Comparison of ENCODE assay signal across 23 cellular contexts in genomic region chr5:1400211-1400855, GRCh38. TPM values are rescaled to one million over a fixed set of nuclear protein-coding genes. Genes with fewer than 3 reads are reported as not detected.
A peak's percentile ranks its signal among the peaks of the same experiment; 100 is the strongest.
DNase-seq lines count a peak whose midpoint lies in the region; ATAC-seq and TF ChIP-seq lines count a peak whose summit lies in the region.
"Had no signal": no experiment of that assay in that cellular context is flagged by ENCODE, and none has a peak within 500 bp of the region (broad histone marks: within the 10 kb centered on the region; RNA-seq: fewer than 3 reads in every experiment).

No MANE protein-coding gene starts in this region.

- ATAC-seq in Right ventricle myocardium inferior (no peak), upper lobe of right lung (peak; percentile 23), HG02885 (IDR thresholded peaks at IDR 0.05; ENCODE audit: poor library complexity, unreplicated experiment) (no peak), HG03342 (IDR thresholded peaks at IDR 0.05; ENCODE audit: unreplicated experiment) (no peak)

- no peak for TF ChIP-seq CTCF in right atrium auricular region (IDR thresholded peaks at IDR 0.05)
- no peak for TF ChIP-seq CTCF in upper lobe of right lung (IDR thresholded peaks at IDR 0.05)

- H3K9me3 ChIP-seq in right atrium auricular region (peaks cover 0 to 5% of the 10 kb centered on the region in 2 donors), upper lobe of right lung (no peaks in the 10 kb centered on the region)
- H3K9me3 ChIP-seq: BE2C, HAP-1, SK-N-SH had no signal

- intact Hi-C loops in Right ventricle myocardium inferior (cut with DNase I) (no loop called here), upper lobe of right lung (cut with DNase I) (no loop called here)

- H3K4me1 ChIP-seq in right atrium auricular region (no peaks in the 10 kb centered on the region), upper lobe of right lung (no peaks in the 10 kb centered on the region)
- H3K4me1 ChIP-seq: HAP-1 had no signal

- H3K4me3 ChIP-seq in right atrium auricular region = no peak overlapping the region
- no peak overlapping the region for H3K4me3 ChIP-seq in upper lobe of right lung
- H3K4me3 ChIP-seq: GM23248, HAP-1 had no signal

- H3K27me3 ChIP-seq in right atrium auricular region (no peaks in the 10 kb centered on the region), upper lobe of right lung (peaks cover 14% of the 10 kb centered on the region)

- no peak overlapping the region for H3K27ac ChIP-seq in right atrium auricular region
- no peak overlapping the region for H3K27ac ChIP-seq in upper lobe of right lung
- H3K27ac ChIP-seq: GM23248 had no signal

- DNase-seq in Right ventricle myocardium inferior (ENCODE audit: missing footprints) = peak; percentile 42
- DNase-seq in right atrium auricular region (ENCODE audit: low spot score) = no peak
- DNase-seq in COR-L47 (lab: John Stamatoyannopoulos, UW) = peak; percentile 28
- peak; percentile 68 for DNase-seq in RPMI8226
- no peak for DNase-seq in upper lobe of right lung
- DNase-seq: BE2C; CD4-positive, alpha-beta T cell; GM23248; KBM-7; NCI-H1105; NCI-H187; NCI-H510A treated with DMSO at 0.1 percent for 48 hours; NCI-H82; OCI-M1; SIG-M5; SK-N-SH; T-helper 2 cell had no signal

- H3K36me3 ChIP-seq in right atrium auricular region (no peaks in the 10 kb centered on the region), upper lobe of right lung (no peaks in the 10 kb centered on the region)
- H3K36me3 ChIP-seq: BE2C, HAP-1 had no signal

RNA-seq across cellular contexts. Expression of gene SLC6A3, which starts 44.9 kb away (rescaled TPM):
- total RNA-seq in Right ventricle myocardium inferior = not detected
- under 1 TPM in 1 of 2 donors, not detected in 1; 0.16 TPM for total RNA-seq in right atrium auricular region
- total RNA-seq in upper lobe of right lung = 0.52 TPM
- total RNA-seq: A673, Daoy, GM23248, HT1080 had no signal

RNA-seq across cellular contexts. Expression of gene CLPTM1L, which starts 55.4 kb away (rescaled TPM):
- total RNA-seq in Right ventricle myocardium inferior = 33.3 TPM
- 10 to 100 TPM; 56.6 to 85.4 TPM for total RNA-seq in right atrium auricular region
- 153 TPM for total RNA-seq in upper lobe of right lung

Comparison
In these comparisons a context has a peak if more than half of its experiments do, and no peak if none do; other contexts are left out.
1. DNase-seq: peak in Right ventricle myocardium inferior (single experiment), COR-L47 (single experiment) and RPMI8226 (single experiment); none in right atrium auricular region (single experiment) and upper lobe of right lung (single experiment).